22 cellular contexts compared by ENCODE assay signal in genomic region chr5:146944764-146945710, GRCh38.
"Had no signal": no experiment of that assay in that cellular context is flagged by ENCODE, and none has a peak within 500 bp of the region (broad histone marks: within the 10 kb centered on the region; RNA-seq: fewer than 3 reads in every experiment).

No MANE protein-coding gene starts in this region.

- H3K79me2 ChIP-seq: parathyroid adenoma had no signal

- H3K4me2 ChIP-seq: smooth muscle cell had no signal

- H3K4me1 ChIP-seq: gastrocnemius medialis, left lung, lower lobe of right lung, suprapubic skin, transverse colon had no signal

- H3K27me3 ChIP-seq: gastrocnemius medialis, left lung, neutrophil, suprapubic skin, transverse colon had no signal

- H3K9ac ChIP-seq: parathyroid adenoma had no signal

- H3K36me3 ChIP-seq: gastrocnemius medialis, left lung, lower lobe of right lung, neutrophil, suprapubic skin, transverse colon had no signal

- H3K27ac ChIP-seq: gastrocnemius medialis, left lung, lower lobe of right lung, neutrophil, parathyroid adenoma, suprapubic skin, transverse colon had no signal

- H3K4me3 ChIP-seq: gastrocnemius medialis, left lung, lower lobe of right lung, smooth muscle cell, suprapubic skin, transverse colon had no signal

- FAIRE-seq: kidney had no signal

- ATAC-seq: effector memory CD8-positive, alpha-beta T cell; gastrocnemius medialis; left lung; lower lobe of right lung; naive thymus-derived CD8-positive, alpha-beta T cell; sciatic nerve; stimulated activated naive CD8-positive, alpha-beta T cell treated with anti-CD3 and anti-CD28 coated beads, Interleukin-15, amount 100 ng/mL, for 72 hours had no signal

- H3K9me3 ChIP-seq: gastrocnemius medialis, left lung, lower lobe of right lung, neutrophil, suprapubic skin, transverse colon had no signal

- DNase-seq: cerebellar nuclear complex; cortex of kidney; effector memory CD8-positive, alpha-beta T cell; foreskin fibroblast; gastrocnemius medialis; head of caudate nucleus; kidney; left lung; lower lobe of right lung; naive thymus-derived CD8-positive, alpha-beta T cell; stimulated activated CD4-positive, alpha-beta T cell treated with anti-CD3 and anti-CD28 coated beads, Interleukin-12 subunit alpha, Interleukin-12 subunit beta, amount 100 ng/mL, for 4 hours; stimulated activated CD4-positive, alpha-beta T cell treated with anti-CD3 and anti-CD28 coated beads, Interleukin-1b, Interleukin-23, amount 100 ng/mL, for 48 hours; stimulated activated CD4-positive, alpha-beta T cell treated with anti-CD3 and anti-CD28 coated beads, Interleukin-4, amount 100 ng/mL, for 1 hour; stimulated activated CD8-positive, alpha-beta memory T cell treated with anti-CD3 and anti-CD28 coated beads, Interleukin-4, amount 100 ng/mL, for 48 hours; stimulated activated naive CD4-positive, alpha-beta T cell; stimulated activated naive CD8-positive, alpha-beta T cell treated with anti-CD3 and anti-CD28 coated beads, Interleukin-15, amount 100 ng/mL, for 72 hours; transverse colon had no signal
